ENCODE assay signal across 9 cellular contexts in the genomic region with DNA sequence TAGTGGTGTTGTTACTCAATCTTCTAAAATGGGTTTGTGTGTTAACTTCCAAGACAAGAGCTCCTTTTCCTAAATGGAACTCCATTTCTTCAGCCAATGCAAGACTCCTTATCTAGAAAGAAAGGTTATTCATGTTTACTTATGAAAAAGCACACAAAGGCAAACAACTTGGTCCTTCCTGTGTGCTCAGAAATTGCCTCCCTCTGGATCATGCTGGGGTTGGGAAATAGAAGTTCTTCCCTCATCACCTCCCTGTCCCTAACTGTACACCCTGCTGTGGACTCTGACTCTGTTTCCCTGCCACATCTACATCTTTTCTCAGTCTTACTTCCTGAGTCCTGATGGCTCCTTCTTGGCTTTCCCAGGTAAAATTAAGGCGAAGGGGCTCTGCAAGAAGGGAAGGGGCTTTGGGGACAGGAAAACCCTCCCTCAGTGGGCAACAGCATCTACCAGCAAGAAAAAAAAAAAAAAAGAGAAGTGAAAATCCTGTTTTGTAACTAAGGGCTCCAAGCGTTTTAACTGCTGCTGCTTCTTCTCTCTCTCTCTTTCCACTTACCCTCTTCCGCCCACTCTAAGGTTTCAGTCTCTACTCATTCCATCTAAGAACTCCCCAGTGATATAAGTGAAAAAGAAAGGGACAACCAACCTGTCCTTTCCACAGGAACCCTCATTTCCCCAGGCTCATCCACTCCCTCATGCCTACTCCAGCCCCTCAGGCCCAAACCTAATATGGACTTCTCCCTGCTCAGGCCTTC. TPM values are rescaled to one million over a fixed set of nuclear protein-coding genes. Genes with fewer than 3 reads are reported as not detected.
A peak's percentile ranks its signal among the peaks of the same experiment; 100 is the strongest.
DNase-seq lines count a peak whose midpoint lies in the region; ATAC-seq lines count a peak whose summit lies in the region.
"Had no signal": no experiment of that assay in that cellular context is flagged by ENCODE, and none has a peak within 500 bp of the region (broad histone marks: within the 10 kb centered on the region; RNA-seq: fewer than 3 reads in every experiment).

No MANE protein-coding gene starts in this region.

- in situ Hi-C loops in ACHN (cut with HindIII; ENCODE audit: low pct_ligation_motif_present, low pct_unique_long_range_greater_than_20kb, low sequenced_read_pairs): no loop called here

- ATAC-seq in GM18511 (IDR thresholded peaks at IDR 0.05; ENCODE audit: unreplicated experiment) (peak; percentile 84), GM21619 (IDR thresholded peaks at IDR 0.05; ENCODE audit: unreplicated experiment) (peak; percentile 88), HG03520 (IDR thresholded peaks at IDR 0.05; ENCODE audit: unreplicated experiment) (peak; percentile 90)

- DNase-seq in germinal center (ENCODE audit: low spot score) (peak; percentile 27), NCI-H510A (lab: John Stamatoyannopoulos, UW) (no peak), EL (no peak), ACHN (no peak), posterior vena cava (ENCODE audit: low spot score) (no peak)
- DNase-seq: mesendoderm had no signal

- intact Hi-C loops in posterior vena cava (cut with DNase I): no loop called here

RNA-seq across cellular contexts. Expression of a gene that starts 19.9 kb away (rescaled TPM):
- total RNA-seq in posterior vena cava: 1 to 10 TPM in 1 of 2 donors, under 1 TPM in 1; 0.79 to 1.1 TPM

RNA-seq across cellular contexts. Expression of a gene that starts 55.8 kb away (rescaled TPM):
- total RNA-seq in posterior vena cava: 1 to 10 TPM; 3.6 to 8.3 TPM
